9 cellular contexts compared by ENCODE assay signal in the genomic region with DNA sequence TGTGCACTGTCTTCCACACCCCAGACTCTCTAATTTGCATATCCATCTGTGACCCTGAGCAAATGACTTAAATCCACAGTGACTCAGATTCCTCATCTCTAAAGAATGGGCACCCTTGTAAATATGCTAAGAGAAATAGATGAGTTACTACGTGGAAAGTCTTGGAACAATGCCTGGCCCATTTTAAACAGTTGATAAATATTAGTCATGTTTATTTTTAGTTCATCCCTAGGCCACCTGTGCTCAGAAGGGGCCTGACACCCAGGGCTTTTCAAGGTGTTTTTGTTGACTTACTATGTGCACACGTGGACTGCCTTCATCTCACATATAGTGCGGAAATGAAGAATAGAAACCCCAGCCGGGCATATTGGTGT. TPM values are rescaled to one million over a fixed set of nuclear protein-coding genes. Genes with fewer than 3 reads are reported as not detected.
DNase-seq lines count a peak whose midpoint lies in the region; ATAC-seq, FAIRE-seq and TF ChIP-seq lines count a peak whose summit lies in the region.
"Had no signal": no experiment of that assay in that cellular context is flagged by ENCODE, and none has a peak within 500 bp of the region (broad histone marks: within the 10 kb centered on the region; RNA-seq: fewer than 3 reads in every experiment).

No MANE protein-coding gene starts in this region.

- H3K27me3 ChIP-seq in IMR-90 (ENCODE audit: control insufficient read depth, insufficient read depth, low read length) (no peaks in the 10 kb centered on the region), astrocyte (ENCODE audit: insufficient read depth, low read length) (no peaks in the 10 kb centered on the region), left lung (peaks cover 0 to 53% of the 10 kb centered on the region in 2 donors)

- H3K4ac ChIP-seq in IMR-90 (ENCODE audit: low read depth, low read length): no peak overlapping the region

- H4K5ac ChIP-seq in IMR-90 (ENCODE audit: low read depth, low read length): no peak overlapping the region

- H3K4me2 ChIP-seq in IMR-90 (ENCODE audit: low read depth, low read length) (no peak overlapping the region), astrocyte (ENCODE audit: low read length) (peak overlapping the region; percentile 48)

- CTCF ChIA-PET in IMR-90 (lab: Yijun Ruan, JAX): no interaction called here

- no CpG with 5 or more reads among the region's 4 CpGs for WGBS in IMR-90 (ENCODE audit: extremely low coverage in 2 of 2, insufficient read length in 1 of 2), 2 experiments

- intact Hi-C loops in IMR-90 (cut with micrococcal nuclease) (no loop called here), left lung (cut with DNase I) (no loop called here)

- no peak overlapping the region; a peak in 1 of 4 replicates for H4K8ac ChIP-seq in IMR-90 (ENCODE audit: low read depth in 2 of 2, low read length in 2 of 2)

- no peak overlapping the region for H4K91ac ChIP-seq in IMR-90 (ENCODE audit: insufficient read depth, low read depth, low read length)

- H3K4me1 Mint-ChIP-seq in astrocyte (ENCODE audit: low read depth, unreplicated experiment): peaks cover 18% of the 10 kb centered on the region

- DNase-seq in AG10803 (ENCODE audit: low read depth) (peak; percentile 92), IMR-90 (peak; percentile 98), astrocyte (ENCODE audit: low read depth) (peak; percentile 98), left lung (no peak), UCSD-AML1 (lab: John Stamatoyannopoulos, UW; ENCODE audit: unreplicated experiment) (no peak)
- DNase-seq: activated effector memory CD4-positive, alpha-beta T cell treated with Interleukin-2 at 50 U/mL for 16 hours had no signal

- H3K4me1 ChIP-seq in IMR-90 (ENCODE audit: control insufficient read depth, insufficient read depth, low read length) (peaks cover 21% of the 10 kb centered on the region), astrocyte (ENCODE audit: insufficient read depth, low read length) (peaks cover 28% of the 10 kb centered on the region), left lung (peaks cover 6 to 16% of the 10 kb centered on the region in 2 donors)

- in situ Hi-C loops in IMR-90 (cut with MboI; ENCODE audit: low sequenced_read_pairs): no loop called here

- H4K20me1 ChIP-seq in IMR-90 (ENCODE audit: insufficient read depth, low read length) (peaks cover 8% of the 10 kb centered on the region), astrocyte (ENCODE audit: insufficient read depth, low read length) (peaks cover 3% of the 10 kb centered on the region)

- H3K27me3 Mint-ChIP-seq in astrocyte (ENCODE audit: low read depth, unreplicated experiment): peaks cover 13% of the 10 kb centered on the region

- H3K36me3 ChIP-seq in IMR-90 (ENCODE audit: control insufficient read depth, insufficient read depth, low read length) (no peaks in the 10 kb centered on the region), astrocyte (ENCODE audit: insufficient read depth, low read length) (no peaks in the 10 kb centered on the region), left lung (no peaks in the 10 kb centered on the region)

- POLR2A ChIA-PET in IMR-90 (lab: Charles Lee; ENCODE audit: unreplicated experiment): no interaction called here

- H3K56ac ChIP-seq in IMR-90 (ENCODE audit: extremely low read depth, insufficient read depth, low read length): no peak overlapping the region

- H3K9ac ChIP-seq in IMR-90 (ENCODE audit: low read depth, low read length) (no peak overlapping the region), astrocyte (ENCODE audit: low read length) (peak overlapping the region; percentile 43)

- no peak for TF ChIP-seq RAD21 in IMR-90 (IDR thresholded peaks at IDR 0.05; ENCODE audit: low read length)

- no peak overlapping the region for H2BK20ac ChIP-seq in IMR-90 (ENCODE audit: low read depth, low read length)

- peak overlapping the region; percentile 80 for H2BK5ac ChIP-seq in IMR-90 (ENCODE audit: low read depth, low read length, poor library complexity, severe bottlenecking)

- H2AFZ ChIP-seq in IMR-90 (replicated peaks; ENCODE audit: low read length, poor library complexity) (peak overlapping the region; percentile 77), astrocyte (ENCODE audit: low read depth, low read length) (no peak overlapping the region)

- no peak overlapping the region for H3K18ac ChIP-seq in IMR-90 (ENCODE audit: low read depth, low read length)

- peak; percentile 73 for ATAC-seq in IMR-90 (ENCODE audit: low read depth)
- ATAC-seq in left lung: peak; percentile 76
- ATAC-seq in HG03025 (IDR thresholded peaks at IDR 0.05; ENCODE audit: low FRiP score, unreplicated experiment): no peak
- no peak for ATAC-seq in GM21360 (IDR thresholded peaks at IDR 0.05; ENCODE audit: unreplicated experiment)
- ATAC-seq in HG03565 (IDR thresholded peaks at IDR 0.05; ENCODE audit: unreplicated experiment): no peak

- no peaks in the 10 kb centered on the region for H3K79me1 ChIP-seq in IMR-90 (ENCODE audit: low read depth in 1 of 2, low read length in 2 of 2)

- H3K9me1 ChIP-seq in IMR-90 (ENCODE audit: insufficient read depth, low read length): peaks cover 8% of the 10 kb centered on the region; the same call in 1 of the 2 replicates

- H3K4me3 Mint-ChIP-seq in astrocyte (ENCODE audit: unreplicated experiment): peak overlapping the region; percentile 58

- no peak overlapping the region for H2BK15ac ChIP-seq in IMR-90 (ENCODE audit: low read depth, low read length)

- FAIRE-seq in astrocyte (lab: Jason Lieb, UNC): no peak

- H3K27ac ChIP-seq in IMR-90 (ENCODE audit: insufficient read depth, low read length) (no peak overlapping the region), astrocyte (ENCODE audit: low read depth, low read length) (peak overlapping the region; percentile 72), left lung (no peak overlapping the region)

- H3K79me2 ChIP-seq in astrocyte (ENCODE audit: insufficient read depth, low read length): no peaks in the 10 kb centered on the region

- TF ChIP-seq CTCF in AG10803 (conservative IDR thresholded peaks at IDR 0.05; ENCODE audit: low read length) (no peak), IMR-90 (conservative IDR thresholded peaks at IDR 0.05; ENCODE audit: low read depth, low read length) (no peak), astrocyte (IDR thresholded peaks at IDR 0.05; ENCODE audit: insufficient read depth, low read depth, low read length) (no peak), left lung (IDR thresholded peaks at IDR 0.05) (no peak)

- H2AK9ac ChIP-seq in IMR-90 (replicated peaks; ENCODE audit: low read depth, low read length, poor library complexity): peak overlapping the region; percentile 48

- peaks cover 5% of the 10 kb centered on the region for H3K9me3 Mint-ChIP-seq in astrocyte (ENCODE audit: unreplicated experiment)

- H3K27ac Mint-ChIP-seq in astrocyte (ENCODE audit: unreplicated experiment): peak overlapping the region; percentile 34

- H3K9me3 ChIP-seq in IMR-90 (ENCODE audit: control insufficient read depth, insufficient read depth, low read length) (peaks cover 5% of the 10 kb centered on the region), astrocyte (ENCODE audit: insufficient read depth, low read depth, low read length) (peaks cover 5% of the 10 kb centered on the region), left lung (peaks cover 0 to 8% of the 10 kb centered on the region in 2 donors)

- H3K14ac ChIP-seq in IMR-90 (replicated peaks; ENCODE audit: low read depth, low read length): no peak overlapping the region

- H2AK5ac ChIP-seq in IMR-90 (ENCODE audit: low read depth, low read length): no peak overlapping the region

- H2BK120ac ChIP-seq in IMR-90 (ENCODE audit: low read depth, low read length): no peak overlapping the region; the same call in 1 of the 2 replicates

- dilution Hi-C loops in IMR-90 (cut with HindIII; ENCODE audit: low sequenced_read_pairs, unreplicated experiment): no loop called here

- H3K4me3 ChIP-seq in AG10803 (ENCODE audit: low read length) (no peak overlapping the region), IMR-90 (ENCODE audit: insufficient read depth, low read depth, low read length) (no peak overlapping the region), astrocyte (ENCODE audit: insufficient read depth, low read depth, low read length) (no peak overlapping the region), left lung (no peak overlapping the region)

- H3K23ac ChIP-seq in IMR-90 (ENCODE audit: low read depth, low read length): no peak overlapping the region

- H3K36me3 Mint-ChIP-seq in astrocyte (ENCODE audit: low read depth, unreplicated experiment): no peaks in the 10 kb centered on the region

- no peak for TF ChIP-seq POLR2A in IMR-90 (IDR thresholded peaks at IDR 0.05; ENCODE audit: low read depth, low read length)

- BruUV-seq in IMR-90 (replicated peaks; lab: Mats Ljungman, UMichigan): no TSS peak

TF ChIP-seq in IMR-90, 13 proteins besides CTCF, POLR2A, EP300 and RAD21 (continues in another document):
- TF ChIP-seq SMC3 (IDR thresholded peaks at IDR 0.05; ENCODE audit: low read depth, low read length) (no peak), RCOR1 (IDR thresholded peaks at IDR 0.05; ENCODE audit: insufficient replicate concordance, low read length) (peak; percentile 87)

RNA-seq across cellular contexts. Expression of gene PTPRH, which starts 0.8 kb away (rescaled TPM):
- total RNA-seq in IMR-90 (2012; rRNA removed) (1.7 and 3.4 TPM in 2 replicates), astrocyte (0.99 and 1.0 TPM in 2 replicates), left lung (under 1 TPM; 0.20 to 0.63 TPM)
- polyA plus RNA-seq in IMR-90 (2012; rRNA removed): 1.3 and 1.7 TPM in 2 replicates
- 0.37 and 2.0 TPM in 2 replicates for polyA plus RNA-seq in IMR-90 (2012; cell fraction: cytosol; rRNA removed)
- 2.8 and 3.0 TPM in 2 replicates for polyA plus RNA-seq in IMR-90 (2012; cell fraction: nucleus; rRNA removed; ENCODE audit: low replicate concordance)

RNA-seq across cellular contexts. Expression of gene TMEM86B, which starts 18.5 kb away (rescaled TPM):
- total RNA-seq in IMR-90 (2012; rRNA removed): 0.18 and 0.28 TPM in 2 replicates
- polyA plus RNA-seq in IMR-90 (2012; rRNA removed): 2.4 TPM in 2 replicates
- 1.1 and 1.4 TPM in 2 replicates for polyA plus RNA-seq in IMR-90 (2012; cell fraction: cytosol; rRNA removed)
- 13.1 and 45.3 TPM in 2 replicates for polyA plus RNA-seq in IMR-90 (2012; cell fraction: nucleus; rRNA removed; ENCODE audit: low replicate concordance)
- 2.7 and 3.9 TPM in 2 replicates for total RNA-seq in astrocyte
- total RNA-seq in left lung: 1 to 10 TPM; 1.9 to 2.7 TPM

RNA-seq across cellular contexts. Expression of gene SYT5, which starts 30.0 kb away (rescaled TPM):
- total RNA-seq in IMR-90 (2012; rRNA removed): under 0.01 TPM in 2 replicates
- polyA plus RNA-seq in IMR-90 (2012; rRNA removed): 0.15 TPM in 1 of 2 replicates, not detected in the other
- 0.02 and 0.08 TPM in 2 replicates for polyA plus RNA-seq in IMR-90 (2012; cell fraction: cytosol; rRNA removed)
- 0.36 and 0.41 TPM in 2 replicates for polyA plus RNA-seq in IMR-90 (2012; cell fraction: nucleus; rRNA removed; ENCODE audit: low replicate concordance)
- 1.1 and 1.9 TPM in 2 replicates for total RNA-seq in astrocyte
- total RNA-seq in left lung: not detected

RNA-seq across cellular contexts. Expression of gene DNAAF3, which starts 43.7 kb away (rescaled TPM):
- total RNA-seq in IMR-90 (2012; rRNA removed) (0.28 TPM in 1 of 2 replicates, not detected in the other), astrocyte (1.3 and 1.8 TPM in 2 replicates), left lung (10 to 100 TPM in 1 of 2 donors, under 1 TPM in 1; 0.76 to 11.0 TPM)
- 0.34 TPM in 2 replicates for polyA plus RNA-seq in IMR-90 (2012; rRNA removed)
- 0.35 and 0.37 TPM in 2 replicates for polyA plus RNA-seq in IMR-90 (2012; cell fraction: cytosol; rRNA removed)
- 0.96 and 1.7 TPM in 2 replicates for polyA plus RNA-seq in IMR-90 (2012; cell fraction: nucleus; rRNA removed; ENCODE audit: low replicate concordance)

RNA-seq across cellular contexts. Expression of gene PPP6R1, which starts 48.7 kb away (rescaled TPM):
- total RNA-seq in IMR-90 (2012; rRNA removed) (19.9 and 20.0 TPM in 2 replicates), astrocyte (73.8 and 75.2 TPM in 2 replicates), left lung (10 to 100 TPM; 56.0 to 81.8 TPM)
- polyA plus RNA-seq in IMR-90 (2012; rRNA removed): 50.1 and 50.2 TPM in 2 replicates
- polyA plus RNA-seq in IMR-90 (2012; cell fraction: cytosol; rRNA removed): 36.6 and 48.1 TPM in 2 replicates
- 85.4 and 121 TPM in 2 replicates for polyA plus RNA-seq in IMR-90 (2012; cell fraction: nucleus; rRNA removed; ENCODE audit: low replicate concordance)

Comparison
In these comparisons a context has a peak if more than half of its experiments do, and no peak if none do; other contexts are left out.
1. DNase-seq: peak in AG10803 (single experiment), IMR-90 (single experiment) and astrocyte (single experiment); none in left lung (0 of 2) and UCSD-AML1 (single experiment).
2. ATAC-seq: peak in IMR-90 (single experiment) and left lung (single experiment); none in HG03025 (single experiment), GM21360 (single experiment) and HG03565 (single experiment).